ENCODE assay signal across 24 cellular contexts in the genomic region with DNA sequence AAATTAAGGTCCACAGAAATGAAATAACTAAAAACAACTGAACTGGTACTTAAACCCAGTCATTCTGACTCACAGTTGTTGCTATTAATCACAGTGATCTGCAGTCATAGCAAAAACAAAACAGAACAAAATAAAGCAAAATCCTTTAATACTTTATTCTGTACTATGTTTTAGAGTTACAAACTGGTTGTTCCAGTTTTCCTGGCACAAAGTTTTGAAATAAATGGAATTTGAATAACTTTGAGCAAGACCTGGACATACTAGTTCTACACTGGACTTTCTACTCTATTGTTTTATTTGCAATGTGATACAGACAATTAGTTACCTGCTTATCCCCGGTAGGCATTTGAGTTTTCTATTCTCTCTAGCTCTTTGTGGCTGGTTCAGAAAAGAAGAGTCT.
A peak's percentile ranks its signal among the peaks of the same experiment; 100 is the strongest.
DNase-seq lines count a peak whose midpoint lies in the region; ATAC-seq, FAIRE-seq and TF ChIP-seq lines count a peak whose summit lies in the region.
"Had no signal": no experiment of that assay in that cellular context is flagged by ENCODE, and none has a peak within 500 bp of the region (broad histone marks: within the 10 kb centered on the region; RNA-seq: fewer than 3 reads in every experiment).

No MANE protein-coding gene starts in this region.

- no peaks in the 10 kb centered on the region for H3K27me3 ChIP-seq in pancreas
- H3K27me3 ChIP-seq: sigmoid colon, transverse colon had no signal

- TF ChIP-seq CTCF in fibroblast of mammary gland (conservative IDR thresholded peaks at IDR 0.05; ENCODE audit: control insufficient read depth, insufficient read depth, low read depth, low read length) (no peak), pancreas (IDR thresholded peaks at IDR 0.05) (no peak)

- FAIRE-seq in pancreas (lab: Jason Lieb, UNC) = no peak
- FAIRE-seq: A549, HepG2, islet of Langerhans had no signal

- no peak overlapping the region for H3K4me3 ChIP-seq in fibroblast of mammary gland (ENCODE audit: control insufficient read depth, low read depth, low read length)
- H3K4me3 ChIP-seq in pancreas = no peak overlapping the region
- H3K4me3 ChIP-seq: A549, lower lobe of right lung, sigmoid colon, transverse colon had no signal

- 14 to 25% methylated on average over 1 of the region's 1 CpG for WGBS in pancreas, 2 donors

- H3K9me3 ChIP-seq in pancreas = no peaks in the 10 kb centered on the region
- H3K9me3 ChIP-seq: A549, lower lobe of right lung, transverse colon had no signal

- peak overlapping the region in 1 of 4 donors; percentile 8 for H3K27ac ChIP-seq in pancreas
- H3K27ac ChIP-seq: A549, lower lobe of right lung, sigmoid colon, transverse colon had no signal

- H3K4me1 ChIP-seq in pancreas = peaks cover 0 to 12% (median 12%) of the 10 kb centered on the region in 3 donors
- H3K4me1 ChIP-seq: A549, lower lobe of right lung, sigmoid colon, transverse colon had no signal

- H3K36me3 ChIP-seq in pancreas = no peaks in the 10 kb centered on the region
- H3K36me3 ChIP-seq: lower lobe of right lung, sigmoid colon, transverse colon had no signal

- intact Hi-C loops in pancreas (cut with DNase I) = no loop called here

- peak in 3 of 4 donors; percentile 35 to 55 (median 50) for ATAC-seq in pancreas
- no peak for ATAC-seq in HG03442 (IDR thresholded peaks at IDR 0.05; ENCODE audit: unreplicated experiment)
- ATAC-seq: A549, HepG2, lower lobe of right lung had no signal

- peak; percentile 36 for DNase-seq in ELR (ENCODE audit: low read depth)
- DNase-seq in RKO (ENCODE audit: low spot score) = peak; percentile 15
- DNase-seq in fibroblast of mammary gland (ENCODE audit: low read depth) = peak; percentile 73
- DNase-seq in pancreas = no peak
- DNase-seq in activated gamma-delta T cell treated with Interleukin-2 at 50 U/mL for 16 hours = no peak
- DNase-seq in UCSD-AML1 (lab: John Stamatoyannopoulos, UW; ENCODE audit: unreplicated experiment) = no peak
- no peak for DNase-seq in NCI-H2196 treated with DMSO at 0.1 percent for 48 hours (lab: John Stamatoyannopoulos, UW; ENCODE audit: unreplicated experiment)
- DNase-seq: activated CD4-positive, alpha-beta T cell treated with anti-CD3 and anti-CD28 coated beads, Interleukin-2, amount 50 U/mL, for 48 hours; activated CD4-positive, CD25-positive, alpha-beta regulatory T cell; activated CD8-positive, alpha-beta memory T cell treated with anti-CD3 and anti-CD28 coated beads, Interleukin-2, amount 50 U/mL, for 4 hours; activated naive CD8-positive, alpha-beta T cell treated with anti-CD3 and anti-CD28 coated beads for 36 hours; COR-L47; DMS79; lower lobe of right lung; NCI-H2029 treated with DMSO at 0.1 percent for 48 hours; NCI-H226; NCI-H748 treated with DMSO at 0.1 percent for 48 hours; posterior cingulate gyrus; sigmoid colon; transverse colon had no signal

Comparison
In these comparisons a context has a peak if more than half of its experiments do, and no peak if none do; other contexts are left out.
1. DNase-seq: peak in ELR (single experiment), RKO (single experiment) and fibroblast of mammary gland (single experiment); none in pancreas (0 of 6), activated gamma-delta T cell treated with Interleukin-2 at 50 U/mL for 16 hours (single experiment), UCSD-AML1 (single experiment) and NCI-H2196 treated with DMSO at 0.1 percent for 48 hours (single experiment).